Comparison of ENCODE assay signal across 8 cellular contexts in the genomic region with DNA sequence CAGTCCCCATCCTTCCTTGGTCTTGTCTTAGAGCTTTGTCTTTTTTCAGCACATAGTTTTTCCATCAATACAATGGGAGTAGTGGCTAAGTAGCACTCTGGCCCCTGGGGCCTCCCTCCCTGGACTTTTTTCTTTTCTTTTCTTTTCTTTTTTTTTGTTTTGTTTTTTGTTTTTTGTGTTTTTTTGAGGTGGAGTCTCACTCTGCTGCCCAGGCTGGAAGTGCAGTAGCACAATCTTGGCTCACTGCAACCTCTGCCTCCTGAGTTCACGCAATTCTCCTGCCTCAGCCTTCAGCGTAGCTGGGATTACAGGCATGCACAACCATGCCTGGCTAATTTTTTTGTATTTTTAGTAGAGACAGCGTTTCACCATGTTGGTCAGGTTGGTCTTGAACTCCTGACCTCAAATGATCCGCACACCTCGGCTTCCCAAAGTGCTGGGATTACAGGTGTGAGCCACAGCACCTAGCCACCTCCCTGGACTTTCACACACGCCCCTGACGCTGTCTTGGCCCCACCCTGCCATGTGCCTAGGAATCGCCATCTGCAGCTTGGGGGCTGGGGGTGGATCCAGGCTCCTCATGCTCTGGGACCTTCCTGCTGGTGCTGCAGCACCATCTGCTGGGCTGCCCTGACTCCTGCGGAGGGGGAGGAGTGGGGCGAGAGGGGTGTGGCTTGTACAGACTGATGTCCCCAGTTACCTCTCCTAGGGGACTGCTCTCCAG. TPM values are rescaled to one million over a fixed set of nuclear protein-coding genes. Genes with fewer than 3 reads are reported as not detected.
A peak's percentile ranks its signal among the peaks of the same experiment; 100 is the strongest.
DNase-seq lines count a peak whose midpoint lies in the region; ATAC-seq and TF ChIP-seq lines count a peak whose summit lies in the region.

No MANE protein-coding gene starts in this region.

- POLR2A ChIA-PET in AG04449 (lab: Yijun Ruan, JAX) = interaction anchor here (0.8 to 2.4 kb wide), 3 partner anchors 161 to 181 kb away, joined by 5 to 11 read pairs (median 7); a partner anchor contains a TSS

- peak; percentile 99 for TF ChIP-seq CTCF in AG04449 (IDR thresholded peaks at IDR 0.05; ENCODE audit: insufficient read depth, low read length, missing control alignments)
- TF ChIP-seq CTCF in LNCAP (IDR thresholded peaks at IDR 0.05) = peak; percentile 93
- peak; percentile 100 for TF ChIP-seq CTCF in RWPE2 (IDR thresholded peaks at IDR 0.05; ENCODE audit: poor library complexity, severe bottlenecking)
- peak; percentile 96 for TF ChIP-seq CTCF in fibroblast of pulmonary artery (IDR thresholded peaks at IDR 0.05; ENCODE audit: low read length, missing control alignments)
- peak; percentile 81 for TF ChIP-seq CTCF in neural cell (IDR thresholded peaks at IDR 0.05; ENCODE audit: poor library complexity, severe bottlenecking)

- ATAC-seq in GM18868 (IDR thresholded peaks at IDR 0.05; ENCODE audit: unreplicated experiment) = peak; percentile 33
- peak; percentile 67 for ATAC-seq in RWPE2 (ENCODE audit: low read depth)

- H3K79me2 ChIP-seq in neural cell (replicated peaks; ENCODE audit: insufficient read depth, low read length) = no peaks in the 10 kb centered on the region

- H3K36me3 ChIP-seq in RWPE2 (ENCODE audit: low read depth) (peaks cover 33% of the 10 kb centered on the region), neural cell (ENCODE audit: insufficient read depth, low read length) (no peaks in the 10 kb centered on the region)

- peak; percentile 46 for DNase-seq in AG04449 (ENCODE audit: low read depth, low spot score)
- DNase-seq in RWPE2 (ENCODE audit: low spot score) = peak; percentile 98
- peak; percentile 78 for DNase-seq in activated T-helper 9 cell treated with anti-CD3 and anti-CD28 coated beads, Interleukin-2, amount 50 U/mL, for 16 hours (ENCODE audit: low read depth)
- DNase-seq in fibroblast of pulmonary artery (ENCODE audit: low read depth) = peak; percentile 90
- DNase-seq in stimulated activated naive CD4-positive, alpha-beta T cell treated with Interleukin-2 at 50 U/mL for 16 hours (lab: John Stamatoyannopoulos, UW) = peak; percentile 86

- peaks cover 20% of the 10 kb centered on the region for H3K4me1 ChIP-seq in RWPE2 (ENCODE audit: insufficient read depth, poor library complexity, severe bottlenecking)

- H2AFZ ChIP-seq in neural cell (ENCODE audit: low read depth, low read length) = no peak overlapping the region

- TF ChIP-seq EP300 in neural cell (conservative IDR thresholded peaks at IDR 0.05; ENCODE audit: poor library complexity, severe bottlenecking) = no peak

- TF ChIP-seq RAD21 in neural cell (conservative IDR thresholded peaks at IDR 0.05) = peak; percentile 81

- H3F3A ChIP-seq in neural cell (ENCODE audit: insufficient read depth, low read length, poor library complexity, severe bottlenecking) = no peaks in the 10 kb centered on the region

- H3K27me3 ChIP-seq in RWPE2 (ENCODE audit: insufficient read depth, poor library complexity, severe bottlenecking) = no peaks in the 10 kb centered on the region
- H3K27me3 ChIP-seq in neural cell (ENCODE audit: insufficient read depth, low read depth, low read length) = peaks cover 29% of the 10 kb centered on the region

- H3K9me2 ChIP-seq in neural cell (ENCODE audit: insufficient read depth, low read length) = no peaks in the 10 kb centered on the region

- no peak overlapping the region for H3K4me2 ChIP-seq in neural cell (ENCODE audit: low read length)

- CTCF ChIA-PET in AG04449 (lab: Yijun Ruan, JAX) = interaction anchor here (0.6 to 10.9 kb wide), 22 partner anchors 8 to 424 kb away, joined by 3 to 337 read pairs (median 4); a partner anchor contains a TSS

- H3K4me3 ChIP-seq in AG04449 (ENCODE audit: low read depth, low read length) (no peak overlapping the region), RWPE2 (ENCODE audit: severe bottlenecking) (no peak overlapping the region), fibroblast of pulmonary artery (replicated peaks; ENCODE audit: low read depth, low read length) (peak overlapping the region; percentile 93), neural cell (ENCODE audit: low read length) (no peak overlapping the region)

- no peak overlapping the region for H3K9ac ChIP-seq in neural cell (ENCODE audit: low read length)

- no peaks in the 10 kb centered on the region for H4K20me1 ChIP-seq in neural cell (ENCODE audit: insufficient read depth)

- peak overlapping the region; percentile 70 for H3K27ac ChIP-seq in RWPE2 (ENCODE audit: poor library complexity, severe bottlenecking)
- no peak overlapping the region for H3K27ac ChIP-seq in neural cell (ENCODE audit: low read length)

- H3K9me3 ChIP-seq in RWPE2 (ENCODE audit: severe bottlenecking) (no peaks in the 10 kb centered on the region), neural cell (ENCODE audit: low read length) (no peaks in the 10 kb centered on the region)

TF ChIP-seq in neural cell, 6 proteins besides CTCF, POLR2A, EP300 and RAD21:
- TF ChIP-seq POLR2AphosphoS5 (IDR thresholded peaks at IDR 0.05) = no peak
- peak; percentile 27 for TF ChIP-seq MXI1 (conservative IDR thresholded peaks at IDR 0.05; ENCODE audit: poor library complexity, severe bottlenecking)
- TF ChIP-seq, protein P1, sequence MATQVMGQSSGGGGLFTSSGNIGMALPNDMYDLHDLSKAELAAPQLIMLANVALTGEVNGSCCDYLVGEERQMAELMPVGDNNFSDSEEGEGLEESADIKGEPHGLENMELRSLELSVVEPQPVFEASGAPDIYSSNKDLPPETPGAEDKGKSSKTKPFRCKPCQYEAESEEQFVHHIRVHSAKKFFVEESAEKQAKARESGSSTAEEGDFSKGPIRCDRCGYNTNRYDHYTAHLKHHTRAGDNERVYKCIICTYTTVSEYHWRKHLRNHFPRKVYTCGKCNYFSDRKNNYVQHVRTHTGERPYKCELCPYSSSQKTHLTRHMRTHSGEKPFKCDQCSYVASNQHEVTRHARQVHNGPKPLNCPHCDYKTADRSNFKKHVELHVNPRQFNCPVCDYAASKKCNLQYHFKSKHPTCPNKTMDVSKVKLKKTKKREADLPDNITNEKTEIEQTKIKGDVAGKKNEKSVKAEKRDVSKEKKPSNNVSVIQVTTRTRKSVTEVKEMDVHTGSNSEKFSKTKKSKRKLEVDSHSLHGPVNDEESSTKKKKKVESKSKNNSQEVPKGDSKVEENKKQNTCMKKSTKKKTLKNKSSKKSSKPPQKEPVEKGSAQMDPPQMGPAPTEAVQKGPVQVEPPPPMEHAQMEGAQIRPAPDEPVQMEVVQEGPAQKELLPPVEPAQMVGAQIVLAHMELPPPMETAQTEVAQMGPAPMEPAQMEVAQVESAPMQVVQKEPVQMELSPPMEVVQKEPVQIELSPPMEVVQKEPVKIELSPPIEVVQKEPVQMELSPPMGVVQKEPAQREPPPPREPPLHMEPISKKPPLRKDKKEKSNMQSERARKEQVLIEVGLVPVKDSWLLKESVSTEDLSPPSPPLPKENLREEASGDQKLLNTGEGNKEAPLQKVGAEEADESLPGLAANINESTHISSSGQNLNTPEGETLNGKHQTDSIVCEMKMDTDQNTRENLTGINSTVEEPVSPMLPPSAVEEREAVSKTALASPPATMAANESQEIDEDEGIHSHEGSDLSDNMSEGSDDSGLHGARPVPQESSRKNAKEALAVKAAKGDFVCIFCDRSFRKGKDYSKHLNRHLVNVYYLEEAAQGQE (IDR thresholded peaks at IDR 0.05; ENCODE audit: borderline replicate concordance) = no peak
- TF ChIP-seq SMC3 (conservative IDR thresholded peaks at IDR 0.05; ENCODE audit: poor library complexity) = peak; percentile 84
- no peak for TF ChIP-seq EZH2 (IDR thresholded peaks at IDR 0.05; ENCODE audit: borderline replicate concordance, insufficient read depth, low read length, poor library complexity, severe bottlenecking)

RNA-seq across cellular contexts. Expression of a gene that starts 2.8 kb away (rescaled TPM):
- polyA plus RNA-seq in neural cell = 0.44 TPM in 1 of 2 replicates, not detected in the other
- polyA minus RNA-seq in neural cell = 0.24 and 0.93 TPM in 2 replicates

RNA-seq across cellular contexts. Expression of a gene that starts 53.6 kb away (rescaled TPM):
- not detected in 2 replicates for polyA plus RNA-seq in neural cell
- not detected in 2 replicates for polyA minus RNA-seq in neural cell

Comparison
In these comparisons a context has a peak if more than half of its experiments do, and no peak if none do; other contexts are left out.
1. DNase-seq: peak in every context shown above with its lines; median percentile 98 in RWPE2; 90 in fibroblast of pulmonary artery; 86 in stimulated activated naive CD4-positive, alpha-beta T cell treated with Interleukin-2 at 50 U/mL for 16 hours; 78 in activated T-helper 9 cell treated with anti-CD3 and anti-CD28 coated beads, Interleukin-2, amount 50 U/mL, for 16 hours; 46 in AG04449.